21 cellular contexts compared by ENCODE assay signal in genomic region chr10:116721991-116722392, GRCh38. TPM values are rescaled to one million over a fixed set of nuclear protein-coding genes. Genes with fewer than 3 reads are reported as not detected.
DNase-seq lines count a peak whose midpoint lies in the region; ATAC-seq and TF ChIP-seq lines count a peak whose summit lies in the region.
"Had no signal": no experiment of that assay in that cellular context is flagged by ENCODE, and none has a peak within 500 bp of the region (broad histone marks: within the 10 kb centered on the region; RNA-seq: fewer than 3 reads in every experiment).

No MANE protein-coding gene starts in this region.

- H3K9me3 Mint-ChIP-seq in stimulated activated effector memory CD8-positive, alpha-beta T cell treated with anti-CD3 and anti-CD28 coated beads, Interleukin-12 subunit alpha, Interleukin-12 subunit beta, amount 100 ng/mL, for 72 hours = no peaks in the 10 kb centered on the region
- H3K9me3 Mint-ChIP-seq: activated CD4-positive, alpha-beta T cell treated with anti-CD3 and anti-CD28 coated beads, Interleukin-2, amount 10 ng/mL, durations not matched to agents 24 days and 14 days; activated naive CD8-positive, alpha-beta T cell treated with anti-CD3 and anti-CD28 coated beads, Interleukin-2, amount 50 U/mL, for 24 hours; activated T-cell treated with anti-CD3 and anti-CD28 coated beads, Interleukin-2, amount 50 U/mL, for 4 hours; GM23338; stimulated activated memory B cell treated with anti-CD40 and anti-IgM and Interleukin-4, amounts not matched to agents 10 μg/mL and 1 μg/mL and 100 μg/mL, for 72 hours had no signal

- DNase-seq in EH (ENCODE audit: low read depth) (peak; percentile 49), islet precursor cell (peak; percentile 80), sciatic nerve (ENCODE audit: low spot score) (no peak), NCI-H2081 treated with DMSO at 0.1 percent for 48 hours (lab: John Stamatoyannopoulos, UW) (no peak)
- DNase-seq in stimulated activated effector memory CD8-positive, alpha-beta T cell treated with anti-CD3 and anti-CD28 coated beads, Interleukin-12 subunit alpha, Interleukin-12 subunit beta, amount 100 ng/mL, for 72 hours (ENCODE audit: low spot score in 2 of 2) = no peak
- DNase-seq: activated CD4-positive, alpha-beta T cell treated with anti-CD3 and anti-CD28 coated beads, Interleukin-2, amount 10 ng/mL, durations not matched to agents 24 days and 14 days; activated naive CD8-positive, alpha-beta T cell treated with anti-CD3 and anti-CD28 coated beads, Interleukin-2, amount 50 U/mL, for 24 hours; activated T-cell treated with anti-CD3 and anti-CD28 coated beads, Interleukin-2, amount 50 U/mL, for 4 hours; DND-41; head of caudate nucleus; left colon; MV-4-11; naive thymus-derived CD4-positive, alpha-beta T cell; right cardiac atrium; SIG-M5; T1000 had no signal

- no peaks in the 10 kb centered on the region for H3K36me3 Mint-ChIP-seq in stimulated activated effector memory CD8-positive, alpha-beta T cell treated with anti-CD3 and anti-CD28 coated beads, Interleukin-12 subunit alpha, Interleukin-12 subunit beta, amount 100 ng/mL, for 72 hours
- H3K36me3 Mint-ChIP-seq: naive thymus-derived CD4-positive, alpha-beta T cell; stimulated activated memory B cell treated with anti-CD40 and anti-IgM and Interleukin-4, amounts not matched to agents 10 μg/mL and 1 μg/mL and 100 μg/mL, for 72 hours had no signal

- no peak overlapping the region for H3K4me3 Mint-ChIP-seq in stimulated activated effector memory CD8-positive, alpha-beta T cell treated with anti-CD3 and anti-CD28 coated beads, Interleukin-12 subunit alpha, Interleukin-12 subunit beta, amount 100 ng/mL, for 72 hours
- H3K4me3 Mint-ChIP-seq: activated CD4-positive, alpha-beta T cell treated with anti-CD3 and anti-CD28 coated beads, Interleukin-2, amount 10 ng/mL, durations not matched to agents 24 days and 14 days; activated naive CD8-positive, alpha-beta T cell treated with anti-CD3 and anti-CD28 coated beads, Interleukin-2, amount 50 U/mL, for 24 hours; activated T-cell treated with anti-CD3 and anti-CD28 coated beads, Interleukin-2, amount 50 U/mL, for 4 hours; GM23338; stimulated activated memory B cell treated with anti-CD40 and anti-IgM and Interleukin-4, amounts not matched to agents 10 μg/mL and 1 μg/mL and 100 μg/mL, for 72 hours had no signal

- intact Hi-C loops in sciatic nerve (cut with DNase I) = no loop called here

- ATAC-seq in SK-N-SH treated with all-trans-retinoic acid at 6 μM for 48 hours (peak; percentile 54; the same call in 2 of the 3 replicates), sciatic nerve (peak; percentile 51), GM18861 (IDR thresholded peaks at IDR 0.05; ENCODE audit: unreplicated experiment) (no peak), HG03378 (IDR thresholded peaks at IDR 0.05; ENCODE audit: unreplicated experiment) (no peak)
- ATAC-seq in stimulated activated effector memory CD8-positive, alpha-beta T cell treated with anti-CD3 and anti-CD28 coated beads, Interleukin-12 subunit alpha, Interleukin-12 subunit beta, amount 100 ng/mL, for 72 hours = no peak
- ATAC-seq: activated naive CD8-positive, alpha-beta T cell treated with anti-CD3 and anti-CD28 coated beads, Interleukin-2, amount 50 U/mL, for 24 hours; activated T-cell treated with anti-CD3 and anti-CD28 coated beads, Interleukin-2, amount 50 U/mL, for 4 hours; GM23338; left colon; naive thymus-derived CD4-positive, alpha-beta T cell; right cardiac atrium; stimulated activated memory B cell treated with anti-CD40 and anti-IgM and Interleukin-4, amounts not matched to agents 10 μg/mL and 1 μg/mL and 100 μg/mL, for 72 hours had no signal

- no peak overlapping the region for H3K27ac Mint-ChIP-seq in stimulated activated effector memory CD8-positive, alpha-beta T cell treated with anti-CD3 and anti-CD28 coated beads, Interleukin-12 subunit alpha, Interleukin-12 subunit beta, amount 100 ng/mL, for 72 hours
- H3K27ac Mint-ChIP-seq: activated CD4-positive, alpha-beta T cell treated with anti-CD3 and anti-CD28 coated beads, Interleukin-2, amount 10 ng/mL, durations not matched to agents 24 days and 14 days; activated naive CD8-positive, alpha-beta T cell treated with anti-CD3 and anti-CD28 coated beads, Interleukin-2, amount 50 U/mL, for 24 hours; GM23338; naive thymus-derived CD4-positive, alpha-beta T cell; stimulated activated memory B cell treated with anti-CD40 and anti-IgM and Interleukin-4, amounts not matched to agents 10 μg/mL and 1 μg/mL and 100 μg/mL, for 72 hours had no signal

- peaks cover 25% of the 10 kb centered on the region for H3K4me1 Mint-ChIP-seq in stimulated activated effector memory CD8-positive, alpha-beta T cell treated with anti-CD3 and anti-CD28 coated beads, Interleukin-12 subunit alpha, Interleukin-12 subunit beta, amount 100 ng/mL, for 72 hours
- H3K4me1 Mint-ChIP-seq: stimulated activated memory B cell treated with anti-CD40 and anti-IgM and Interleukin-4, amounts not matched to agents 10 μg/mL and 1 μg/mL and 100 μg/mL, for 72 hours had no signal

TF ChIP-seq in SK-N-SH treated with all-trans-retinoic acid at 6 μM for 48 hours, 23 proteins besides CTCF, POLR2A, EP300 and RAD21:
- TF ChIP-seq TCF4 (CRISPR knock-in tag; IDR thresholded peaks at IDR 0.05; ENCODE audit: borderline replicate concordance) = peak; percentile 39; the same call in 1 of the 2 replicates
- TF ChIP-seq, protein P1, sequence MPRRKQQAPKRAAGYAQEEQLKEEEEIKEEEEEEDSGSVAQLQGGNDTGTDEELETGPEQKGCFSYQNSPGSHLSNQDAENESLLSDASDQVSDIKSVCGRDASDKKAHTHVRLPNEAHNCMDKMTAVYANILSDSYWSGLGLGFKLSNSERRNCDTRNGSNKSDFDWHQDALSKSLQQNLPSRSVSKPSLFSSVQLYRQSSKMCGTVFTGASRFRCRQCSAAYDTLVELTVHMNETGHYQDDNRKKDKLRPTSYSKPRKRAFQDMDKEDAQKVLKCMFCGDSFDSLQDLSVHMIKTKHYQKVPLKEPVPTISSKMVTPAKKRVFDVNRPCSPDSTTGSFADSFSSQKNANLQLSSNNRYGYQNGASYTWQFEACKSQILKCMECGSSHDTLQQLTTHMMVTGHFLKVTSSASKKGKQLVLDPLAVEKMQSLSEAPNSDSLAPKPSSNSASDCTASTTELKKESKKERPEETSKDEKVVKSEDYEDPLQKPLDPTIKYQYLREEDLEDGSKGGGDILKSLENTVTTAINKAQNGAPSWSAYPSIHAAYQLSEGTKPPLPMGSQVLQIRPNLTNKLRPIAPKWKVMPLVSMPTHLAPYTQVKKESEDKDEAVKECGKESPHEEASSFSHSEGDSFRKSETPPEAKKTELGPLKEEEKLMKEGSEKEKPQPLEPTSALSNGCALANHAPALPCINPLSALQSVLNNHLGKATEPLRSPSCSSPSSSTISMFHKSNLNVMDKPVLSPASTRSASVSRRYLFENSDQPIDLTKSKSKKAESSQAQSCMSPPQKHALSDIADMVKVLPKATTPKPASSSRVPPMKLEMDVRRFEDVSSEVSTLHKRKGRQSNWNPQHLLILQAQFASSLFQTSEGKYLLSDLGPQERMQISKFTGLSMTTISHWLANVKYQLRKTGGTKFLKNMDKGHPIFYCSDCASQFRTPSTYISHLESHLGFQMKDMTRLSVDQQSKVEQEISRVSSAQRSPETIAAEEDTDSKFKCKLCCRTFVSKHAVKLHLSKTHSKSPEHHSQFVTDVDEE (CRISPR knock-in tag; IDR thresholded peaks at IDR 0.05) = peak; percentile 75
- TF ChIP-seq POU6F1 (CRISPR knock-in tag; IDR thresholded peaks at IDR 0.05; ENCODE audit: borderline replicate concordance, low read depth) = no peak

RNA-seq across cellular contexts. Expression of gene HSPA12A, which starts 20.4 kb away (rescaled TPM):
- 139 TPM for total RNA-seq in sciatic nerve
- total RNA-seq: activated CD4-positive, alpha-beta T cell treated with anti-CD3 and anti-CD28 coated beads, Interleukin-2, amount 10 ng/mL, durations not matched to agents 24 days and 14 days had no signal

Comparison
In these comparisons a context has a peak if more than half of its experiments do, and no peak if none do; other contexts are left out.
1. DNase-seq: peak in EH (single experiment) and islet precursor cell (single experiment); none in sciatic nerve (single experiment), NCI-H2081 treated with DMSO at 0.1 percent for 48 hours (single experiment) and stimulated activated effector memory CD8-positive, alpha-beta T cell treated with anti-CD3 and anti-CD28 coated beads, Interleukin-12 subunit alpha, Interleukin-12 subunit beta, amount 100 ng/mL, for 72 hours (0 of 2).
2. ATAC-seq: peak in SK-N-SH treated with all-trans-retinoic acid at 6 μM for 48 hours (single experiment) and sciatic nerve (single experiment); none in GM18861 (single experiment), stimulated activated effector memory CD8-positive, alpha-beta T cell treated with anti-CD3 and anti-CD28 coated beads, Interleukin-12 subunit alpha, Interleukin-12 subunit beta, amount 100 ng/mL, for 72 hours (single experiment) and HG03378 (single experiment).